Comparison of ENCODE assay signal across 17 cellular contexts in the genomic region with DNA sequence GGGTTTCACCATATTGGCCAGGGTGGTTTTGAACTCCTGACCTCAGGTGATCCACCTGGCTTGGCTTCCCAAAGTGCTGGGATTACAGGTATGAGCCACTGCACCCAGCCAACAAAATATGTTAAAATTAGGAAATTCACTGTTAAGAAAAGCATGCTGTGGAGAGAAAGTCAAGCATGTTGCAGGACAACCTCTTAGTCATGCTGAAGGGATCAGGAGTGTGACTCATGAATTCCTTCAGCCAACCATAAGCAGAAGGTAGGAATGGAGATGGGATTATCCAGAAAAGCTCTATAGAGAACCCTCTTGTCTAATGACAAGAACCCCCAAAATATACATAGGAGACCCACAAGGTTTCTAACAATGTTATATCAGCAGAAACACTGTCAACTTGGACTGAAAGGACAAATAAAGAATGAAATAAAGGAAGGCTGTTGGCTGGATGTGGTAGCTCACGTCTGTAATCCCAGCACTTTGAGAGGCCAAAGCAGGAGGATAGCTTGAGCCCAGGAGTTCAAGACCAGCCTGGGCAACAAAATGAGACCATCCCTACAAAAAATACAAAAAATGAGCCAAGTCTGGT. TPM values are rescaled to one million over a fixed set of nuclear protein-coding genes. Genes with fewer than 3 reads are reported as not detected.
DNase-seq lines count a peak whose midpoint lies in the region; ATAC-seq, FAIRE-seq and TF ChIP-seq lines count a peak whose summit lies in the region.
"Had no signal": no experiment of that assay in that cellular context is flagged by ENCODE, and none has a peak within 500 bp of the region (broad histone marks: within the 10 kb centered on the region; RNA-seq: fewer than 3 reads in every experiment).

No MANE protein-coding gene starts in this region.

- H3K27ac Mint-ChIP-seq in CD14-positive monocyte (peak overlapping the region; percentile 87 to 94 (median 90)), HFFc6 (peak overlapping the region; percentile 36)
- H3K27ac Mint-ChIP-seq: activated T-helper 17 cell treated with anti-CD3 and anti-CD28 coated beads, Interleukin-2, amount 50 U/mL, for 72 hours; effector memory CD8-positive, alpha-beta T cell; neural progenitor cell; T-helper 1 cell treated with Interleukin-12 subunit alpha and Interleukin-12 subunit beta and Interleukin-4 antibody, amounts not matched to agents 30 μg/mL and 1 μg/mL, for 36 hours had no signal

- H3K4me2 ChIP-seq in keratinocyte (ENCODE audit: control insufficient read depth, extremely low read depth, insufficient read depth, low read depth, low read length), result no peak overlapping the region
- H3K4me2 ChIP-seq: neural progenitor cell had no signal

- H3K79me2 ChIP-seq in keratinocyte (ENCODE audit: control insufficient read depth, insufficient read depth, low read length), result peaks cover 84% of the 10 kb centered on the region

- peaks cover 0 to 3% of the 10 kb centered on the region in 2 experiments for H3K36me3 ChIP-seq in keratinocyte (ENCODE audit: control insufficient read depth in 2 of 2, extremely low read depth in 1 of 2, insufficient read depth in 2 of 2, low read length in 2 of 2)
- no peaks in the 10 kb centered on the region for H3K36me3 ChIP-seq in effector memory CD4-positive, alpha-beta T cell (ENCODE audit: control insufficient read depth, insufficient read depth, low read length)
- H3K36me3 ChIP-seq: neural progenitor cell had no signal

- H3K4me3 Mint-ChIP-seq in CD14-positive monocyte (peak overlapping the region; percentile 0 to 65), HFFc6 (no peak overlapping the region)
- H3K4me3 Mint-ChIP-seq: activated T-helper 17 cell treated with anti-CD3 and anti-CD28 coated beads, Interleukin-2, amount 50 U/mL, for 72 hours; CD4-positive, alpha-beta memory T cell; effector memory CD8-positive, alpha-beta T cell; neural progenitor cell; T-helper 1 cell treated with Interleukin-12 subunit alpha and Interleukin-12 subunit beta and Interleukin-4 antibody, amounts not matched to agents 30 μg/mL and 1 μg/mL, for 36 hours had no signal

- FAIRE-seq in keratinocyte (lab: Jason Lieb, UNC), result peak; percentile 84
- FAIRE-seq: small intestine had no signal

- no peaks in the 10 kb centered on the region for H3K9me3 ChIP-seq in keratinocyte (ENCODE audit: control insufficient read depth, low read depth, low read length)
- H3K9me3 ChIP-seq in effector memory CD4-positive, alpha-beta T cell (ENCODE audit: control insufficient read depth, low read length), result no peaks in the 10 kb centered on the region

- dilution Hi-C loops in keratinocyte (cut with MboI; ENCODE audit: extremely low pct_ligation_motif_present, low sequenced_read_pairs), result no loop called here

- H2AFZ ChIP-seq in keratinocyte (ENCODE audit: control insufficient read depth, low read length), result no peak overlapping the region
- H2AFZ ChIP-seq: neural progenitor cell had no signal

- no peak overlapping the region for H3K27ac ChIP-seq in keratinocyte (ENCODE audit: control insufficient read depth, insufficient read depth, low read length)
- H3K27ac ChIP-seq in effector memory CD4-positive, alpha-beta T cell (ENCODE audit: insufficient read depth, low read length, poor library complexity, severe bottlenecking), result no peak overlapping the region
- H3K27ac ChIP-seq: neural progenitor cell had no signal

- peaks cover 0 to 8% (median 0%) of the 10 kb centered on the region in 7 donors for H3K9me3 Mint-ChIP-seq in CD14-positive monocyte
- peaks cover 30% of the 10 kb centered on the region for H3K9me3 Mint-ChIP-seq in HFFc6

- peaks cover 8 to 18% of the 10 kb centered on the region in 2 donors for H3K36me3 Mint-ChIP-seq in CD14-positive monocyte
- H3K36me3 Mint-ChIP-seq in HFFc6 (ENCODE audit: low read depth), result peaks cover 48% of the 10 kb centered on the region

- intact Hi-C loops in CD14-positive monocyte (cut with micrococcal nuclease), result no loop called here

- no peak overlapping the region for H3K4me3 ChIP-seq in astrocyte of the spinal cord (ENCODE audit: low read depth, low read length)
- no peak overlapping the region for H3K4me3 ChIP-seq in keratinocyte (ENCODE audit: control insufficient read depth in 2 of 3, extremely low read depth in 1 of 3, insufficient read depth in 2 of 3, low read depth in 1 of 3, low read length in 3 of 3)
- H3K4me3 ChIP-seq in effector memory CD4-positive, alpha-beta T cell (ENCODE audit: insufficient read depth, low read depth, low read length, poor library complexity, severe bottlenecking), result no peak overlapping the region
- H3K4me3 ChIP-seq: MG63, neural progenitor cell had no signal

- no peaks in the 10 kb centered on the region for H3K27me3 ChIP-seq in keratinocyte (ENCODE audit: control insufficient read depth, extremely low read depth, insufficient read depth, low read length)
- H3K27me3 ChIP-seq in effector memory CD4-positive, alpha-beta T cell (replicated peaks; ENCODE audit: control insufficient read depth, insufficient read depth, low read length, poor library complexity, severe bottlenecking), result no peaks in the 10 kb centered on the region
- H3K27me3 ChIP-seq: MG63, neural progenitor cell had no signal

- H3K4me1 Mint-ChIP-seq in CD14-positive monocyte, result peaks cover 35% of the 10 kb centered on the region
- peaks cover 44% of the 10 kb centered on the region for H3K4me1 Mint-ChIP-seq in HFFc6 (ENCODE audit: low read depth)

- no peak for ATAC-seq in HG02571 (IDR thresholded peaks at IDR 0.05; ENCODE audit: unreplicated experiment)
- ATAC-seq: activated T-helper 17 cell treated with anti-CD3 and anti-CD28 coated beads, Interleukin-2, amount 50 U/mL, for 72 hours; effector memory CD8-positive, alpha-beta T cell had no signal

- no peaks in the 10 kb centered on the region for H3K9me1 ChIP-seq in keratinocyte (ENCODE audit: control insufficient read depth, extremely low read depth, insufficient read depth, low read length)

- H4K20me1 ChIP-seq in keratinocyte (ENCODE audit: control insufficient read depth, extremely low read depth, insufficient read depth, low read length), result peaks cover 13% of the 10 kb centered on the region

- no peaks in the 10 kb centered on the region for H3K4me1 ChIP-seq in keratinocyte (ENCODE audit: control insufficient read depth, extremely low read depth, insufficient read depth, low read length)
- H3K4me1 ChIP-seq in effector memory CD4-positive, alpha-beta T cell (ENCODE audit: control insufficient read depth, insufficient read depth, low read length, poor library complexity, severe bottlenecking), result no peaks in the 10 kb centered on the region
- H3K4me1 ChIP-seq: neural progenitor cell had no signal

- no peak for DNase-seq in CD14-positive monocyte (ENCODE audit: low spot score)
- peak; percentile 54 for DNase-seq in HFFc6
- DNase-seq in astrocyte of the spinal cord (ENCODE audit: low read depth, low spot score), result peak; percentile 51
- DNase-seq in keratinocyte (ENCODE audit: low read depth, low spot score), result peak; percentile 73
- DNase-seq in KG1 (lab: John Stamatoyannopoulos, UW), result no peak
- no peak for DNase-seq in activated T-cell treated with anti-CD3 and anti-CD28 coated beads, Interleukin-2, amount 50 U/mL, for 1 hour
- DNase-seq in effector memory CD4-positive, alpha-beta T cell, result no peak
- DNase-seq: activated CD4-positive, alpha-beta T cell treated with anti-CD3 and anti-CD28 coated beads, Interleukin-2, amount 50 U/mL, for 1 hour; CD4-positive, alpha-beta memory T cell; effector memory CD8-positive, alpha-beta T cell; hypothalamus; MG63; small intestine had no signal

- H3K9ac ChIP-seq in keratinocyte (ENCODE audit: control insufficient read depth, extremely low read depth, insufficient read depth, low read length), result no peak overlapping the region
- H3K9ac ChIP-seq: neural progenitor cell had no signal

- H3K27me3 Mint-ChIP-seq in CD14-positive monocyte (ENCODE audit: low read depth in 3 of 3), result no peaks in the 10 kb centered on the region
- no peaks in the 10 kb centered on the region; the same call in 1 of the 2 replicates for H3K27me3 Mint-ChIP-seq in HFFc6 (ENCODE audit: insufficient read depth)
- H3K27me3 Mint-ChIP-seq: activated T-helper 17 cell treated with anti-CD3 and anti-CD28 coated beads, Interleukin-2, amount 50 U/mL, for 72 hours; CD4-positive, alpha-beta memory T cell; effector memory CD8-positive, alpha-beta T cell had no signal

- TF ChIP-seq CTCF in CD14-positive monocyte (IDR thresholded peaks at IDR 0.05) (no peak), HFFc6 (IDR thresholded peaks at IDR 0.05) (no peak), astrocyte of the spinal cord (IDR thresholded peaks at IDR 0.05; ENCODE audit: low read depth, low read length) (no peak), keratinocyte (optimal IDR thresholded peaks at IDR 0.05 in 1 of 3, IDR thresholded peaks at IDR 0.05 in 1 of 3, conservative IDR thresholded peaks at IDR 0.05 in 1 of 3; ENCODE audit: extremely low read depth in 1 of 3, insufficient read depth in 2 of 3, low read length in 3 of 3) (no peak)

- in situ Hi-C loops in astrocyte of the spinal cord (cut with HindIII; ENCODE audit: low sequenced_read_pairs), result no loop called here

RNA-seq across cellular contexts. Expression of a gene that starts 16.0 kb away (rescaled TPM):
- 10 to 100 TPM; 14.1 to 18.9 TPM for polyA plus RNA-seq in CD14-positive monocyte
- 10 to 100 TPM; 36.4 to 48.7 (median 42.2) TPM for total RNA-seq in HFFc6 (2021; fragmentation: NEBNext Ultra II Directional; extraction: Animal tissue kit (Norgen Biotek cat#: 25700))
- polyA plus RNA-seq in keratinocyte, result 5.6 to 14.3 TPM (median 6.5 TPM) in 3 replicates
- polyA plus RNA-seq in keratinocyte (2011; ENCODE audit: low read depth), result 8.2 TPM
- polyA plus RNA-seq in keratinocyte (2011; cell fraction: cytosol; rRNA removed), result 4.9 and 10.8 TPM in 2 replicates
- 33.6 and 38.9 TPM in 2 replicates for polyA plus RNA-seq in keratinocyte (2011; cell fraction: nucleus; rRNA removed)
- polyA plus RNA-seq in keratinocyte (2012; ENCODE audit: low replicate concordance), result 22.3 and 39.1 TPM in 2 replicates
- 28.4 to 116 TPM (median 38.1 TPM) in 3 replicates for polyA minus RNA-seq in keratinocyte
- 52.6 TPM for polyA minus RNA-seq in keratinocyte (2011; cell fraction: cytosol; rRNA and poly(A)+ RNA removed)
- polyA minus RNA-seq in keratinocyte (2011; cell fraction: nucleus; rRNA and poly(A)+ RNA removed), result 49.2 and 94.8 TPM in 2 replicates

RNA-seq across cellular contexts. Expression of a gene that starts 58.7 kb away (rescaled TPM):
- polyA plus RNA-seq in CD14-positive monocyte (under 1 TPM in 1 of 2 donors, not detected in 1; 0.05 TPM), keratinocyte (0.12 to 0.24 TPM in 2 of 3 replicates, not detected in the other)
- total RNA-seq in HFFc6 (2021; fragmentation: NEBNext Ultra II Directional; extraction: Animal tissue kit (Norgen Biotek cat#: 25700)), result under 1 TPM in 1 of 6 experiments, not detected in 5; 0.28 TPM
- not detected for polyA plus RNA-seq in keratinocyte (2011; ENCODE audit: low read depth)
- polyA plus RNA-seq in keratinocyte (2011; cell fraction: cytosol; rRNA removed), result 0.11 TPM in 1 of 2 replicates, not detected in the other
- 0.19 and 0.29 TPM in 2 replicates for polyA plus RNA-seq in keratinocyte (2011; cell fraction: nucleus; rRNA removed)
- not detected in 2 replicates for polyA plus RNA-seq in keratinocyte (2012; ENCODE audit: low replicate concordance)
- 1.8 TPM in 1 of 3 replicates, not detected in the others for polyA minus RNA-seq in keratinocyte
- polyA minus RNA-seq in keratinocyte (2011; cell fraction: cytosol; rRNA and poly(A)+ RNA removed), result not detected
- polyA minus RNA-seq in keratinocyte (2011; cell fraction: nucleus; rRNA and poly(A)+ RNA removed), result not detected in 2 replicates
- total RNA-seq: activated T-helper 17 cell treated with anti-CD3 and anti-CD28 coated beads, Interleukin-2, amount 50 U/mL, for 72 hours; CD4-positive, alpha-beta memory T cell had no signal
- polyA plus RNA-seq: CD4-positive, alpha-beta memory T cell had no signal

Comparison
In these comparisons a context has a peak if more than half of its experiments do, and no peak if none do; other contexts are left out.
1. DNase-seq: peak in HFFc6 (single experiment), astrocyte of the spinal cord (single experiment) and keratinocyte (single experiment); none in CD14-positive monocyte (single experiment), KG1 (single experiment), activated T-cell treated with anti-CD3 and anti-CD28 coated beads, Interleukin-2, amount 50 U/mL, for 1 hour (single experiment) and effector memory CD4-positive, alpha-beta T cell (0 of 3).